In genomic region chr1:51906306-51907078, GRCh38 we compare ENCODE assay signal across 8 cellular contexts. TPM values are rescaled to one million over a fixed set of nuclear protein-coding genes. Genes with fewer than 3 reads are reported as not detected.
DNase-seq lines count a peak whose midpoint lies in the region; ATAC-seq and TF ChIP-seq lines count a peak whose summit lies in the region.

No MANE protein-coding gene starts in this region.

- intact Hi-C loops in A673 (cut with micrococcal nuclease; ENCODE audit: unreplicated experiment) = no loop called here

- H3K4me1 ChIP-seq in A673 (ENCODE audit: insufficient read depth, low read length, poor library complexity, severe bottlenecking) = peaks cover 13% of the 10 kb centered on the region

- no peaks in the 10 kb centered on the region for H3K27me3 ChIP-seq in A673 (replicated peaks; ENCODE audit: insufficient read depth, low read depth, low read length, poor library complexity)

- CTCF ChIA-PET in A673 (lab: Charles Lee) (interaction anchor here (0.7 kb wide), 1 partner anchor 18 kb away, joined by 4 read pairs; no protein-coding TSS in a partner anchor), GM10248 (lab: Yijun Ruan, JAX) (interaction anchor here (1.1 to 2.7 kb wide), 3 partner anchors 10 to 780 kb away, joined by 3 to 17 read pairs (median 3); no protein-coding TSS in a partner anchor)

- no peaks in the 10 kb centered on the region for H3K9me3 ChIP-seq in A673 (ENCODE audit: low read depth, low read length, poor library complexity, severe bottlenecking)

- no peak for ATAC-seq in GM21737 (IDR thresholded peaks at IDR 0.05; ENCODE audit: unreplicated experiment)

- H3K4me3 ChIP-seq in A673 (ENCODE audit: low read depth, low read length, poor library complexity, severe bottlenecking) = no peak overlapping the region

- TF ChIP-seq CTCF in A673 (conservative IDR thresholded peaks at IDR 0.05; ENCODE audit: low read depth, low read length) = no peak
- no peak for TF ChIP-seq CTCF in VCaP (conservative IDR thresholded peaks at IDR 0.05)
- TF ChIP-seq CTCF in GM10248 (IDR thresholded peaks at IDR 0.05; ENCODE audit: control extremely low read depth, extremely low read depth, low read depth, missing control alignments) = no peak

- H3K27ac ChIP-seq in A673 (ENCODE audit: low read depth, low read length, poor library complexity, severe bottlenecking) (peak overlapping the region; percentile 18), VCaP (peak overlapping the region; percentile 44)

- POLR2A ChIA-PET in A673 (lab: Charles Lee; ENCODE audit: low non-redundant PET) (no interaction called here), GM10248 (lab: Yijun Ruan, JAX) (no interaction called here)

- no peak for DNase-seq in A673 (ENCODE audit: low spot score)
- DNase-seq in ELR (ENCODE audit: low read depth) = peak; percentile 80
- peak; percentile 16 for DNase-seq in fibroblast of the conjunctiva (ENCODE audit: low read depth)
- no peak for DNase-seq in NCI-H1417 (lab: John Stamatoyannopoulos, UW)
- DNase-seq in GM10248 (ENCODE audit: extremely low spot score) = no peak
- DNase-seq in NCI-H748 treated with DMSO at 0.1 percent for 48 hours (lab: John Stamatoyannopoulos, UW) = no peak

- H3K36me3 ChIP-seq in A673 (ENCODE audit: insufficient read depth, low read length, poor library complexity, severe bottlenecking) = no peaks in the 10 kb centered on the region

- BruUV-seq in A673 (replicated peaks; lab: Mats Ljungman, UMichigan) = no TSS peak

RNA-seq across cellular contexts. Expression of gene NRDC, which starts 28.0 kb away (rescaled TPM):
- total RNA-seq in A673 (2021) = 1,009 and 1,043 TPM in 2 replicates

Comparison
In these comparisons a context has a peak if more than half of its experiments do, and no peak if none do; other contexts are left out.
1. DNase-seq: peak in ELR (single experiment) and fibroblast of the conjunctiva (single experiment); none in A673 (single experiment), NCI-H1417 (0 of 3), GM10248 (single experiment) and NCI-H748 treated with DMSO at 0.1 percent for 48 hours (single experiment).